17 cellular contexts compared by ENCODE assay signal in genomic region chr5:16826379-16827125, GRCh38.
"Had no signal": no experiment of that assay in that cellular context is flagged by ENCODE, and none has a peak within 500 bp of the region (broad histone marks: within the 10 kb centered on the region; RNA-seq: fewer than 3 reads in every experiment).

No MANE protein-coding gene starts in this region.

- ATAC-seq: activated CD4-positive, CD25-positive, alpha-beta regulatory T cell treated with anti-CD3 and anti-CD28 coated beads, Interleukin-2, amount 50 U/mL, for 24 hours; gastroesophageal sphincter; heart right ventricle; left colon had no signal

- H3K4me3 ChIP-seq: gastroesophageal sphincter, heart right ventricle, lung, neural progenitor cell, ovary, transverse colon had no signal

- H3K27ac Mint-ChIP-seq: activated naive CD8-positive, alpha-beta T cell treated with anti-CD3 and anti-CD28 coated beads, Interleukin-2, amount 10 ng/mL, durations not matched to agents 7 days and 5 days; activated T-helper 1 cell treated with anti-CD3 and anti-CD28 coated beads, Interleukin-12 subunit alpha, Interleukin-12 subunit beta, Interleukin-2, Interleukin-4 antibody, amounts not matched to agents 30 ng/mL and 10 ng/mL and 1 ng/mL, durations not matched to agents 14 hours and 24 hours and 36 hours; neural progenitor cell; T-helper 2 cell treated with Interferon-gamma antibody and Interleukin-4, amounts not matched to agents 5 μg/mL and 100 μg/mL, for 36 hours had no signal

- H3K36me3 ChIP-seq: gastroesophageal sphincter, heart right ventricle, neural progenitor cell, ovary, transverse colon had no signal

- H3K27me3 Mint-ChIP-seq: activated naive CD8-positive, alpha-beta T cell treated with anti-CD3 and anti-CD28 coated beads, Interleukin-2, amount 10 ng/mL, durations not matched to agents 7 days and 5 days had no signal

- H2AFZ ChIP-seq: neural progenitor cell had no signal

- H3K9ac ChIP-seq: neural progenitor cell had no signal

- H3K9me3 Mint-ChIP-seq: activated naive CD8-positive, alpha-beta T cell treated with anti-CD3 and anti-CD28 coated beads, Interleukin-2, amount 10 ng/mL, durations not matched to agents 7 days and 5 days; activated T-helper 1 cell treated with anti-CD3 and anti-CD28 coated beads, Interleukin-12 subunit alpha, Interleukin-12 subunit beta, Interleukin-2, Interleukin-4 antibody, amounts not matched to agents 30 ng/mL and 10 ng/mL and 1 ng/mL, durations not matched to agents 14 hours and 24 hours and 36 hours; T-helper 2 cell treated with Interferon-gamma antibody and Interleukin-4, amounts not matched to agents 5 μg/mL and 100 μg/mL, for 36 hours had no signal

- FAIRE-seq: islet of Langerhans had no signal

- H3K4me1 ChIP-seq: gastroesophageal sphincter, transverse colon had no signal

- H3K27ac ChIP-seq: gastroesophageal sphincter, heart right ventricle, neural progenitor cell, ovary, transverse colon had no signal

- H3K4me2 ChIP-seq: neural progenitor cell had no signal

- H3K9me3 ChIP-seq: gastroesophageal sphincter, heart right ventricle, ovary, transverse colon had no signal

- H3K27me3 ChIP-seq: neural progenitor cell, ovary, transverse colon had no signal

- H3K36me3 Mint-ChIP-seq: activated naive CD8-positive, alpha-beta T cell treated with anti-CD3 and anti-CD28 coated beads, Interleukin-2, amount 10 ng/mL, durations not matched to agents 7 days and 5 days had no signal

- H3K4me3 Mint-ChIP-seq: activated naive CD8-positive, alpha-beta T cell treated with anti-CD3 and anti-CD28 coated beads, Interleukin-2, amount 10 ng/mL, durations not matched to agents 7 days and 5 days; activated T-helper 1 cell treated with anti-CD3 and anti-CD28 coated beads, Interleukin-12 subunit alpha, Interleukin-12 subunit beta, Interleukin-2, Interleukin-4 antibody, amounts not matched to agents 30 ng/mL and 10 ng/mL and 1 ng/mL, durations not matched to agents 14 hours and 24 hours and 36 hours; neural progenitor cell; T-helper 2 cell treated with Interferon-gamma antibody and Interleukin-4, amounts not matched to agents 5 μg/mL and 100 μg/mL, for 36 hours had no signal

- H3K4me1 Mint-ChIP-seq: activated naive CD8-positive, alpha-beta T cell treated with anti-CD3 and anti-CD28 coated beads, Interleukin-2, amount 10 ng/mL, durations not matched to agents 7 days and 5 days had no signal

- DNase-seq: activated naive CD4-positive, alpha-beta T cell; activated naive CD8-positive, alpha-beta T cell treated with anti-CD3 and anti-CD28 coated beads, Interleukin-2, amount 10 ng/mL, durations not matched to agents 7 days and 5 days; cortex of kidney; effector CD8-positive, alpha-beta T cell; heart right ventricle; left colon; ovary; stimulated activated CD4-positive, alpha-beta T cell treated with anti-CD3 and anti-CD28 coated beads, Interleukin-12 subunit alpha, Interleukin-12 subunit beta, amount 100 ng/mL, for 4 hours; stimulated activated CD4-positive, alpha-beta T cell treated with anti-CD3 and anti-CD28 coated beads, Interleukin-2, amount 100 ng/mL, for 24 hours; transverse colon had no signal
